Comparison of ENCODE assay signal across 37 cellular contexts in the genomic region with DNA sequence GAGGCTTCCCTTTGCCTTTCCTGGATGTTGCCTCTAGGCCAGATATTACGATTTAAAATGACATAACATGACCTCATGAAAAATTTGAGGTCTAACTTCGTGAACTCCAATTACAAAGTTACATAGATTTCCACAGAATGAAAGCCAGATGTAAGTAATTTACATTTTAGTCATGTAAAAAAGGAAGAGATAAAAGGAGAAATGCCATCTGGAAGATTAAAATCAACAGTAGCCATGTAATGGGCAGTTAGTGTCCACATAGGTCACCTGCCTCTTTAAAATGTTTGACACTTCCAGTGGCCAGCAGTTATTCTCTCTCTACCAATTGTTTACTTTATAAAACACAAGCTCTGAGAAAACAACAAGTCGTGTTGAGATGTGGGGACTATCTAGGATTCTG. TPM values are rescaled to one million over a fixed set of nuclear protein-coding genes. Genes with fewer than 3 reads are reported as not detected.
"Had no signal": no experiment of that assay in that cellular context is flagged by ENCODE, and none has a peak within 500 bp of the region (broad histone marks: within the 10 kb centered on the region; RNA-seq: fewer than 3 reads in every experiment).

No MANE protein-coding gene starts in this region.

- H3K4me2 ChIP-seq: KMS-11 had no signal

- H3K9me3 ChIP-seq: MG63 had no signal

- H3K4me3 ChIP-seq: MG63 had no signal

- DNase-seq: Karpas-422, Kasumi-1, MG63, MM.1S, MV-4-11, NCI-H1048, NCI-H1092, NCI-H1092 treated with DMSO at 0.1 percent for 48 hours, NCI-H1105, NCI-H1105 treated with DMSO at 0.1 percent for 48 hours, NCI-H1417, NCI-H1417 treated with DMSO at 0.1 percent for 48 hours, NCI-H1436, NCI-H1436 treated with DMSO at 0.1 percent for 48 hours, NCI-H146, NCI-H1694, NCI-H1694 treated with DMSO at 0.1 percent for 48 hours, NCI-H187, NCI-H187 treated with DMSO at 0.1 percent for 48 hours, NCI-H1930, NCI-H2029, NCI-H2029 treated with DMSO at 0.1 percent for 48 hours, NCI-H2081, NCI-H2081 treated with DMSO at 0.1 percent for 48 hours, NCI-H2107, NCI-H2171, NCI-H2171 treated with DMSO at 0.1 percent for 48 hours, NCI-H2227 treated with DMSO at 0.1 percent for 48 hours, NCI-H226, NCI-H345, NCI-H446, NCI-H446 treated with DMSO at 0.1 percent for 48 hours, NCI-H510A had no signal

- H3K27ac ChIP-seq: KMS-11 had no signal

- H3K9ac ChIP-seq: KMS-11 had no signal

- H3K36me3 ChIP-seq: MG63 had no signal

RNA-seq across cellular contexts. Expression of gene VSTM2A, which starts 4.1 kb away (rescaled TPM):
- total RNA-seq: LHCN-M2, M059J, MCF 10A had no signal
